ENCODE assay signal across 1 cellular context in genomic region chr1:23481904-23482303, GRCh38.
TF ChIP-seq lines count a peak whose summit lies in the region.

No MANE protein-coding gene starts in this region.

TF ChIP-seq in WTC11, 78 proteins besides CTCF, POLR2A, EP300 and RAD21 (continued from another document):
- TF ChIP-seq ERG (CRISPR knock-in tag; IDR thresholded peaks at IDR 0.05) (no peak), MYBL2 (CRISPR knock-in tag; IDR thresholded peaks at IDR 0.05) (no peak), NR1H2 (CRISPR knock-in tag; IDR thresholded peaks at IDR 0.05) (no peak), ZNF532 (CRISPR knock-in tag; IDR thresholded peaks at IDR 0.05; ENCODE audit: borderline replicate concordance) (no peak), E2F4 (CRISPR knock-in tag; IDR thresholded peaks at IDR 0.05; ENCODE audit: borderline replicate concordance, low read depth) (no peak), JAZF1 (CRISPR knock-in tag; IDR thresholded peaks at IDR 0.05) (no peak)
